Comparison of ENCODE assay signal across 8 cellular contexts in the genomic region with DNA sequence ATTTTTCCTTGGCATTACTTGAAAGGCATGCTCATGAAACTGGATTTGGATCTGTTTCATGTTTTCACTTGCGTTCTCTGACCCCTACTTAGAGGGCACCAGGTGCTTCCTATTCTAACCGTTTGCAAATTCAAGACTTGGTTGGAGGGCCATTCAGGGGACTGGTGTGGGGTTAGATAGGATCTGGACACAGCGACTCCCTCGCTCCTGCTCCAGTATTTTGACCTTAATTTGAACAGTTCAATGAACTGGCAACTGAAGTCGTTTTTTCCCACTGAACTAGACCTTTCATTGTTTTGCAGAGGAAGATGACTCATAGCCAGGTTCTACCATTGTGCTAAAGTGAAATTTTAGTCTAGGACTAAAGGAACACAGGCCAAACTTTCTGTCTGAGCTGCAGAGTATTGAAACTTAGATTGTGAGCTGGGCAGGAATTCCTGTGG.
DNase-seq lines count a peak whose midpoint lies in the region; ATAC-seq, FAIRE-seq and TF ChIP-seq lines count a peak whose summit lies in the region.

No MANE protein-coding gene starts in this region.

- WGBS in esophagus, 2 donors, result 21 to 26% methylated on average over 5 of the region's 5 CpGs

- H3K36me3 ChIP-seq in esophagus (ENCODE audit: control insufficient read depth in 2 of 2, insufficient read depth in 2 of 2, low read length in 1 of 2), result no peaks in the 10 kb centered on the region

- H3K27ac ChIP-seq in esophagus (ENCODE audit: low read depth in 2 of 2, low read length in 1 of 2), result peak overlapping the region; percentile 57 to 85

- no peaks in the 10 kb centered on the region for H3K9me3 ChIP-seq in esophagus (ENCODE audit: control insufficient read depth in 2 of 2, insufficient read depth in 1 of 2, low read depth in 1 of 2, low read length in 1 of 2)

- peaks cover 5 to 11% of the 10 kb centered on the region in 2 donors for H3K4me1 ChIP-seq in esophagus (ENCODE audit: control insufficient read depth in 2 of 2, insufficient read depth in 2 of 2, low read length in 1 of 2)

- no peak for TF ChIP-seq POLR2A in GM12891 (IDR thresholded peaks at IDR 0.05; ENCODE audit: low read depth, low read length)

- no peak overlapping the region for H3K4me3 ChIP-seq in esophagus (ENCODE audit: low read depth in 1 of 2, low read length in 2 of 2)

- ATAC-seq in HG02610 (IDR thresholded peaks at IDR 0.05; ENCODE audit: unreplicated experiment) (peak; percentile 43), HG02571 (IDR thresholded peaks at IDR 0.05; ENCODE audit: unreplicated experiment) (no peak)

- DNase-seq in GM12891 (ENCODE audit: insufficient read length, low spot score) (no peak), RPMI7951 (ENCODE audit: low read depth) (peak; percentile 88), pulmonary artery endothelial cell (ENCODE audit: low read depth, low spot score) (peak; percentile 100), NCI-H146 (lab: John Stamatoyannopoulos, UW) (no peak), activated gamma-delta T cell (lab: John Stamatoyannopoulos, UW) (no peak)

- H3K27me3 ChIP-seq in esophagus (ENCODE audit: control insufficient read depth in 1 of 2, insufficient read depth in 2 of 2, low read length in 2 of 2), result no peaks in the 10 kb centered on the region

- peak; percentile 20 for FAIRE-seq in GM12891 (lab: Jason Lieb, UNC)

TF ChIP-seq in GM12891, 5 proteins besides CTCF, POLR2A, EP300 and RAD21:
- TF ChIP-seq POLR2AphosphoS5 (IDR thresholded peaks at IDR 0.05; ENCODE audit: low read depth, low read length) (no peak), SPI1 (IDR thresholded peaks at IDR 0.05; ENCODE audit: low read depth, low read length) (no peak), TAF1 (IDR thresholded peaks at IDR 0.05; ENCODE audit: low read depth, low read length) (no peak), PAX5 (IDR thresholded peaks at IDR 0.05; ENCODE audit: insufficient read depth, low read length, severe bottlenecking) (no peak), POU2F2 (IDR thresholded peaks at IDR 0.05; ENCODE audit: low read depth, low read length) (no peak)

Comparison
In these comparisons a context has a peak if more than half of its experiments do, and no peak if none do; other contexts are left out.
1. DNase-seq: peak in RPMI7951 (single experiment) and pulmonary artery endothelial cell (single experiment); none in GM12891 (single experiment), NCI-H146 (single experiment) and activated gamma-delta T cell (single experiment).